ENCODE assay signal across 8 cellular contexts in the genomic region with DNA sequence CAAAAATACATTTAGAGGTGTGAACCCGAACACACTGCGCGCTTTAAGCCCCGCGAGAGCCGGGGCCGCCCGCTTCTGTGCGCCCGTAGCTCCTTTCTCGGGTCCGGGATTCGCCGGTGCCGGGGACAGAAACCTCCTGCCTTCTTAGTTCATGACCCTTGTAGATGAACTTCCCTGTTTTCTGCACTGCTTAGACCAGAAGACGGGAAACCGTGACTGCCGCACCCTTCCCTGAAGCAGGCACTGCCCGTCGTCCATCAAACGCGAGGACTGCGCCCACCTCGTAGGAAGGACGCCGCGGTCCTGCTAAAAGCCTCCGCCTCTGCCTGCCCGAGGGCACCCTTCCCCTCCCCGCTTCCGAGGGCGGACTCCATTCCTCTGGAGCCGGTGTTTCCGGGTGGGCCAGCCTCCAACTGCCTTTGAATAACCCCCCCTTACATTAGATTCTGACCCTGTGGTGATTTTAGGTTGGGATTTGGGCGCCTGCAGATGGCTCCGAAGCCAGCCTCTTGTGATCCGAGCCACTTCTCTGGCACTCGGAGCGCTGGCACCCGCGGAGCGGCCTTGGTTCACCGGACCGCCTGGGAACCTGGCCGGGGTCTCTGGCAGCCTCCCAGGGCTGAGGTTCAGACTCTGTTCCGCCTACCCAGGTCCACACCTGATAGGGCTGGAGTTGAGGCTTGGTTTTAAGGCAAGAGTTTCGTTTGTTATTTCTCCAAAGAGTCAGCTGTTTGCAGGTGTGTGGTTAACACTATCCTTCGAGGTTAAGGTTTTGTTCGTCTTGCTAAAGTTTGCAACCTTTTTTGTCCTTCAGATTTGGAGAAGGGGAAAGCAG. TPM values are rescaled to one million over a fixed set of nuclear protein-coding genes. Genes with fewer than 3 reads are reported as not detected.
DNase-seq lines count a peak whose midpoint lies in the region; ATAC-seq and TF ChIP-seq lines count a peak whose summit lies in the region.

No MANE protein-coding gene starts in this region.

- no peaks in the 10 kb centered on the region for H3K79me2 ChIP-seq in OCI-LY1 (ENCODE audit: insufficient read depth, low read length)

- peak; percentile 12 for ATAC-seq in body of pancreas
- ATAC-seq in HG03159 (IDR thresholded peaks at IDR 0.05; ENCODE audit: unreplicated experiment), result no peak

- intact Hi-C loops in body of pancreas (cut with DNase I), result no loop called here

- peak overlapping the region; percentile 93 for H3K4me2 ChIP-seq in OCI-LY1 (ENCODE audit: low read length)

- peaks cover 35% of the 10 kb centered on the region for H3K4me1 ChIP-seq in OCI-LY1 (ENCODE audit: insufficient read depth, low read length, severe bottlenecking)
- peaks cover 46% of the 10 kb centered on the region for H3K4me1 ChIP-seq in body of pancreas
- peaks cover 3% of the 10 kb centered on the region; the same call in 1 of the 2 replicates for H3K4me1 ChIP-seq in iPS-20b (ENCODE audit: insufficient read depth, low read length)
- H3K4me1 ChIP-seq in skeletal muscle tissue (ENCODE audit: control insufficient read depth in 3 of 3, insufficient read depth in 3 of 3, low read length in 3 of 3), result peaks cover 43 to 53% (median 51%) of the 10 kb centered on the region in 3 donors

- DNase-seq in AG10803 (ENCODE audit: low read depth) (peak; percentile 53), GM19238 (ENCODE audit: insufficient read length, low spot score) (peak; percentile 41), body of pancreas (peak; percentile 62 to 82 (median 67)), putamen (ENCODE audit: low spot score) (no peak)

- no peaks in the 10 kb centered on the region for H3K9me3 ChIP-seq in OCI-LY1 (ENCODE audit: low read length)
- H3K9me3 ChIP-seq in body of pancreas, result no peaks in the 10 kb centered on the region
- no peaks in the 10 kb centered on the region for H3K9me3 ChIP-seq in iPS-20b (ENCODE audit: insufficient read depth, low read depth, low read length)
- H3K9me3 ChIP-seq in skeletal muscle tissue (ENCODE audit: control insufficient read depth in 3 of 3, low read length in 3 of 3), result no peaks in the 10 kb centered on the region

- peak in 2 of 3 donors; percentile 32 to 33 for TF ChIP-seq POLR2A in body of pancreas (IDR thresholded peaks at IDR 0.05)

- 18 to 23% methylated on average over 29 to 48 of the region's 49 CpGs for WGBS in body of pancreas, 2 donors

- no peaks in the 10 kb centered on the region for H3K9me2 ChIP-seq in OCI-LY1 (ENCODE audit: low read depth, low read length)

- H3K27ac ChIP-seq in OCI-LY1 (ENCODE audit: low read depth, low read length, poor library complexity, severe bottlenecking), result no peak overlapping the region
- H3K27ac ChIP-seq in body of pancreas, result peak overlapping the region; percentile 48 to 85 (median 84)
- no peak overlapping the region for H3K27ac ChIP-seq in iPS-20b (ENCODE audit: low read length)
- peak overlapping the region; percentile 95 for H3K27ac ChIP-seq in skeletal muscle tissue (ENCODE audit: low read depth, low read length)

- H3K4me3 ChIP-seq in AG10803 (ENCODE audit: low read length), result peak overlapping the region; percentile 69
- peak overlapping the region; percentile 80 for H3K4me3 ChIP-seq in OCI-LY1 (ENCODE audit: low read depth, low read length, poor library complexity, severe bottlenecking)
- H3K4me3 ChIP-seq in body of pancreas, result peak overlapping the region in 1 of 2 donors; percentile 74
- peak overlapping the region; percentile 78 for H3K4me3 ChIP-seq in iPS-20b (ENCODE audit: low read length)
- H3K4me3 ChIP-seq in skeletal muscle tissue (ENCODE audit: low read length in 3 of 3), result peak overlapping the region; percentile 72 to 78 (median 75)

- H3K27me3 ChIP-seq in OCI-LY1 (ENCODE audit: insufficient read depth, low read length) (no peaks in the 10 kb centered on the region; the same call in 1 of the 2 replicates), body of pancreas (no peaks in the 10 kb centered on the region), iPS-20b (ENCODE audit: insufficient read depth, low read length) (peaks cover 31% of the 10 kb centered on the region), skeletal muscle tissue (ENCODE audit: control insufficient read depth in 3 of 3, insufficient read depth in 3 of 3, low read length in 3 of 3) (no peaks in the 10 kb centered on the region)

- 0 out of 2 replicates have a peak, but pooled peaks cover 5% of the 10 kb centered on the region for H3F3A ChIP-seq in OCI-LY1 (ENCODE audit: insufficient read depth, low read length)

- H4K20me1 ChIP-seq in OCI-LY1 (ENCODE audit: insufficient read depth, low read length), result no peaks in the 10 kb centered on the region

- TF ChIP-seq CTCF in AG10803 (conservative IDR thresholded peaks at IDR 0.05; ENCODE audit: low read length) (no peak), OCI-LY1 (IDR thresholded peaks at IDR 0.05; ENCODE audit: low read length) (no peak), body of pancreas (IDR thresholded peaks at IDR 0.05) (no peak)

- H3K36me3 ChIP-seq in OCI-LY1 (ENCODE audit: insufficient read depth, low read length) (no peaks in the 10 kb centered on the region; the same call in 1 of the 2 replicates), body of pancreas (replicated peaks in 1 of 2; ENCODE audit: insufficient read depth in 1 of 2, low read depth in 2 of 2) (no peaks in the 10 kb centered on the region), iPS-20b (ENCODE audit: insufficient read depth, low read depth, low read length) (no peaks in the 10 kb centered on the region), skeletal muscle tissue (ENCODE audit: control insufficient read depth in 3 of 3, insufficient read depth in 3 of 3, low read length in 3 of 3) (no peaks in the 10 kb centered on the region)

- H3K9ac ChIP-seq in OCI-LY1 (ENCODE audit: low read length) (peak overlapping the region; percentile 74), iPS-20b (ENCODE audit: low read depth, low read length) (peak overlapping the region; percentile 55; the same call in 1 of the 2 replicates), skeletal muscle tissue (ENCODE audit: low read depth in 1 of 3, low read length in 3 of 3) (peak overlapping the region; percentile 68 to 84 (median 76))

- 0 out of 2 replicates have a peak overlapping the region, but pooled peaks have one; percentile 87 for H2AFZ ChIP-seq in OCI-LY1 (ENCODE audit: low read length)

RNA-seq across cellular contexts. Expression of a gene that starts 1.2 kb away (rescaled TPM):
- total RNA-seq in body of pancreas, result 100 to 1,000 TPM in 1 of 2 donors, 10 to 100 TPM in 1; 71.5 to 106 TPM
- total RNA-seq in skeletal muscle tissue, result 98.1 TPM

RNA-seq across cellular contexts. Expression of a gene that starts 46.0 kb away (rescaled TPM):
- total RNA-seq in body of pancreas (10 to 100 TPM; 17.8 to 23.3 TPM), skeletal muscle tissue (19.8 TPM)

RNA-seq across cellular contexts. Expression of a gene that starts 56.9 kb away (rescaled TPM):
- 10 to 100 TPM; 20.4 to 33.2 TPM for total RNA-seq in body of pancreas
- total RNA-seq in skeletal muscle tissue, result 28.7 TPM

Comparison
In these comparisons a context has a peak if more than half of its experiments do, and no peak if none do; other contexts are left out.
1. H3K27ac ChIP-seq: peak in body of pancreas (4 of 4) and skeletal muscle tissue (single experiment); none in OCI-LY1 (single experiment) and iPS-20b (single experiment).
2. Peak in every context shown above with its lines, with median percentiles within 50 percentile points of each other: H3K9ac ChIP-seq.